Comparison of ENCODE assay signal across 21 cellular contexts in genomic region chr5:9108156-9108555, GRCh38.
"Had no signal": no experiment of that assay in that cellular context is flagged by ENCODE, and none has a peak within 500 bp of the region (broad histone marks: within the 10 kb centered on the region; RNA-seq: fewer than 3 reads in every experiment).

No MANE protein-coding gene starts in this region.

- ATAC-seq: activated T-cell treated with anti-CD3 and anti-CD28 coated beads, Interleukin-2, amount 50 U/mL, for 72 hours; left cardiac atrium; mucosa of descending colon; psoas muscle; right cardiac atrium; stimulated activated naive CD8-positive, alpha-beta T cell treated with anti-CD3 and anti-CD28 coated beads, Interleukin-15, Interleukin-2, amounts not matched to agents 100 U/mL and 50 U/mL, for 24 hours had no signal

- H3K27me3 Mint-ChIP-seq: naive B cell had no signal

- H3K27me3 ChIP-seq: brain microvascular endothelial cell, dorsolateral prefrontal cortex, ovary, tibial nerve, uterus had no signal

- H3K9me3 ChIP-seq: mucosa of descending colon, ovary, psoas muscle, tibial nerve, uterus had no signal

- H3K4me3 ChIP-seq: dorsolateral prefrontal cortex, mucosa of descending colon, ovary, psoas muscle, skin epidermis, tibial nerve, uterus had no signal

- H3K36me3 Mint-ChIP-seq: naive B cell had no signal

- H3K36me3 ChIP-seq: brain microvascular endothelial cell, ovary, uterus had no signal

- H3K27ac Mint-ChIP-seq: activated T-cell treated with anti-CD3 and anti-CD28 coated beads, Interleukin-2, amount 50 U/mL, for 72 hours; naive B cell had no signal

- H3K4me1 Mint-ChIP-seq: naive B cell had no signal

- DNase-seq: activated CD4-positive, alpha-beta T cell treated with anti-CD3 and anti-CD28 coated beads, Interleukin-2, amount 50 U/mL, for 4 hours; activated effector memory CD4-positive, alpha-beta T cell treated with anti-CD3 and anti-CD28 coated beads, Interleukin-2, amount 50 U/mL, for 16 hours; activated naive CD4-positive, alpha-beta T cell treated with anti-CD3 and anti-CD28 coated beads, Interleukin-2, amount 50 U/mL, for 16 hours; activated T-cell treated with anti-CD3 and anti-CD28 coated beads, Interleukin-2, amount 50 U/mL, for 72 hours; aorta; brain microvascular endothelial cell; central memory CD4-positive, alpha-beta T cell; dorsolateral prefrontal cortex; erythroblast; left cardiac atrium; mesenchymal stem cell; mucosa of descending colon; naive B cell; ovary; psoas muscle; right cardiac atrium; stimulated activated naive CD8-positive, alpha-beta T cell treated with anti-CD3 and anti-CD28 coated beads, Interleukin-15, Interleukin-2, amounts not matched to agents 100 U/mL and 50 U/mL, for 24 hours; substantia nigra; uterus had no signal

- H3K4me3 Mint-ChIP-seq: activated T-cell treated with anti-CD3 and anti-CD28 coated beads, Interleukin-2, amount 50 U/mL, for 72 hours; naive B cell had no signal

- H3K27ac ChIP-seq: brain microvascular endothelial cell, dorsolateral prefrontal cortex, ovary, psoas muscle, skin epidermis, tibial nerve, uterus had no signal

- H3K4me1 ChIP-seq: psoas muscle, tibial nerve, uterus had no signal
